ENCODE assay signal across 3 cellular contexts in genomic region chr16:5222770-5223169, GRCh38.
"Had no signal": no experiment of that assay in that cellular context is flagged by ENCODE, and none has a peak within 500 bp of the region (broad histone marks: within the 10 kb centered on the region; RNA-seq: fewer than 3 reads in every experiment).

No MANE protein-coding gene starts in this region.

- DNase-seq: GDM1, GF-D8 had no signal

- ATAC-seq: GM12878 had no signal

- H3K4me3 ChIP-seq: GM12878 had no signal
